Comparison of ENCODE assay signal across 20 cellular contexts in genomic region chr2:204730588-204730987, GRCh38.
"Had no signal": no experiment of that assay in that cellular context is flagged by ENCODE, and none has a peak within 500 bp of the region (broad histone marks: within the 10 kb centered on the region; RNA-seq: fewer than 3 reads in every experiment).

No MANE protein-coding gene starts in this region.

- H3K9me3 ChIP-seq: esophagus muscularis mucosa, gastroesophageal sphincter, heart right ventricle, left lung, lower lobe of right lung, mucosa of descending colon had no signal

- H3K4me3 Mint-ChIP-seq: mesothelial cell of epicardium, naive B cell had no signal

- H3K27ac Mint-ChIP-seq: naive B cell had no signal

- H3K27me3 ChIP-seq: dorsolateral prefrontal cortex, esophagus muscularis mucosa, foreskin keratinocyte, gastroesophageal sphincter, heart right ventricle, left lung had no signal

- H3K4me1 ChIP-seq: foreskin keratinocyte, lower lobe of right lung had no signal

- H3K27ac ChIP-seq: coronary artery, dorsolateral prefrontal cortex, esophagus muscularis mucosa, foreskin keratinocyte, gastroesophageal sphincter, heart right ventricle, left lung, lower lobe of right lung had no signal

- DNase-seq: dermis blood vessel endothelial cell; dorsolateral prefrontal cortex; effector CD4-positive, alpha-beta T cell; effector memory CD4-positive, alpha-beta T cell; foreskin keratinocyte; glutamatergic neuron; head of caudate nucleus; heart right ventricle; hippocampal formation; left cardiac atrium; left lung; left ventricle myocardium superior; lower lobe of right lung; mesenchymal stem cell; mucosa of descending colon; naive B cell had no signal

- H3K36me3 ChIP-seq: esophagus muscularis mucosa, gastroesophageal sphincter, heart right ventricle, left lung, lower lobe of right lung had no signal

- H3K36me3 Mint-ChIP-seq: mesothelial cell of epicardium, naive B cell had no signal

- H3K4me3 ChIP-seq: coronary artery, dorsolateral prefrontal cortex, esophagus muscularis mucosa, gastroesophageal sphincter, heart right ventricle, left lung, lower lobe of right lung, mucosa of descending colon had no signal

- H3K27me3 Mint-ChIP-seq: naive B cell had no signal

- H3K9me3 Mint-ChIP-seq: mesothelial cell of epicardium had no signal

- ATAC-seq: foreskin keratinocyte, gastroesophageal sphincter, heart right ventricle, left cardiac atrium, left lung, left ventricle myocardium superior, lower lobe of right lung, mucosa of descending colon had no signal

- H3K4me1 Mint-ChIP-seq: naive B cell had no signal
